Comparison of ENCODE assay signal across 21 cellular contexts in genomic region chr10:29056729-29057128, GRCh38.
DNase-seq lines count a peak whose midpoint lies in the region; ATAC-seq and FAIRE-seq lines count a peak whose summit lies in the region.
"Had no signal": no experiment of that assay in that cellular context is flagged by ENCODE, and none has a peak within 500 bp of the region (broad histone marks: within the 10 kb centered on the region; RNA-seq: fewer than 3 reads in every experiment).

No MANE protein-coding gene starts in this region.

- H3K4me3 ChIP-seq in small intestine (ENCODE audit: low read depth in 1 of 2, low read length in 2 of 2): no peak overlapping the region
- H3K4me3 ChIP-seq: BLaER1, GM12878, HAP-1, Peyer's patch had no signal

- no peak overlapping the region for H3K27ac ChIP-seq in small intestine (ENCODE audit: low read depth in 1 of 2, low read length in 1 of 2)
- H3K27ac ChIP-seq: BLaER1, Peyer's patch had no signal

- FAIRE-seq in islet of Langerhans (lab: Jason Lieb, UNC) (peak; percentile 91), small intestine (lab: Jason Lieb, UNC) (no peak)
- FAIRE-seq: D721Med, G401.6, GM12878, GM18507 had no signal

- H3K9me3 ChIP-seq in small intestine (ENCODE audit: control insufficient read depth, low read depth): no peaks in the 10 kb centered on the region
- H3K9me3 ChIP-seq: BLaER1, HAP-1, Peyer's patch had no signal

- no peak for ATAC-seq in HG02870 (IDR thresholded peaks at IDR 0.05; ENCODE audit: unreplicated experiment)
- no peak for ATAC-seq in left lobe of liver
- ATAC-seq: CD8-positive, alpha-beta T cell; GM12878 had no signal

- DNase-seq in NCI-H2171 treated with DMSO at 0.1 percent for 48 hours (lab: John Stamatoyannopoulos, UW): peak; percentile 11
- no peak for DNase-seq in NCI-H2171 (lab: John Stamatoyannopoulos, UW)
- peak; percentile 35 for DNase-seq in NCI-H82 treated with DMSO at 0.1 percent for 48 hours (lab: John Stamatoyannopoulos, UW; ENCODE audit: unreplicated experiment)
- peak; percentile 5 for DNase-seq in small intestine
- no peak for DNase-seq in H4 (ENCODE audit: low spot score)
- no peak for DNase-seq in left lobe of liver (ENCODE audit: low spot score)
- DNase-seq: CD8-positive, alpha-beta T cell; DND-41; KBM-7; NCI-H1694; NCI-H774; Peyer's patch; SHP77 had no signal

- no peaks in the 10 kb centered on the region for H3K27me3 ChIP-seq in small intestine (ENCODE audit: control insufficient read depth in 2 of 2, insufficient read depth in 2 of 2, low read length in 2 of 2)
- H3K27me3 ChIP-seq: BLaER1, Peyer's patch had no signal

- no peaks in the 10 kb centered on the region for H3K4me1 ChIP-seq in small intestine (ENCODE audit: control insufficient read depth in 2 of 2, insufficient read depth in 1 of 2, low read depth in 1 of 2, low read length in 1 of 2)
- H3K4me1 ChIP-seq: BLaER1, Peyer's patch had no signal

- WGBS in small intestine, 3 donors: 36 to 47% (median 46%) methylated on average over 2 of the region's 2 CpGs

- no peaks in the 10 kb centered on the region for H3K36me3 ChIP-seq in small intestine (ENCODE audit: control insufficient read depth in 2 of 2, insufficient read depth in 2 of 2, low read length in 2 of 2)
- H3K36me3 ChIP-seq: BLaER1, HAP-1, Peyer's patch had no signal

Comparison
In these comparisons a context has a peak if more than half of its experiments do, and no peak if none do; other contexts are left out.
1. DNase-seq: peak in NCI-H2171 treated with DMSO at 0.1 percent for 48 hours (single experiment), NCI-H82 treated with DMSO at 0.1 percent for 48 hours (single experiment) and small intestine (single experiment); none in NCI-H2171 (single experiment), H4 (single experiment) and left lobe of liver (single experiment).